ENCODE assay signal across 27 cellular contexts in the genomic region with DNA sequence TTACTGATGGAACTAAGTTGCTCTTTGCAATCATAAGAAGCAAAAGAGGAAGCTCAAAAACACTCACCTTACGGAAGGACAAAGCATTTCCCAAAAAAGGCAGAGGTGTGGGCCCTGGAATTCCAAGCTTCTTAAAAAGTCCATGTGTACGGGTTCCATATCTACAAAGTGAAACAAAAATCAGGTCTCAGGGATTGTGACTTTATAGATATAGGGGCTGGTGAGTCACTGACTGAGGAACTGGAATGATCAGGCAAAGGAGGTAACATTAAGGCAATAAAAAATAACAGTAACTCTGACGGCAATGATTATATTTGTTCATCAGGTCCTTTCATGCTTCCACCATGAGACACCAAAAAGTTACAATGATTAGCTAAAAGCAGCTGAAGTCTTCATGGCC. TPM values are rescaled to one million over a fixed set of nuclear protein-coding genes. Genes with fewer than 3 reads are reported as not detected.
DNase-seq lines count a peak whose midpoint lies in the region; ATAC-seq, FAIRE-seq and TF ChIP-seq lines count a peak whose summit lies in the region.
"Had no signal": no experiment of that assay in that cellular context is flagged by ENCODE, and none has a peak within 500 bp of the region (broad histone marks: within the 10 kb centered on the region; RNA-seq: fewer than 3 reads in every experiment).

No MANE protein-coding gene starts in this region.

- 49 to 71% (median 68%) methylated on average over 3 of the region's 3 CpGs for WGBS in small intestine, 3 donors

- DNase-seq in LoVo (ENCODE audit: low spot score) (peak; percentile 64), PC-9 (no peak), lower lobe of right lung (no peak), small intestine (peak; percentile 34), HuH-7 (ENCODE audit: low spot score) (no peak)
- no peak for DNase-seq in activated T-cell treated with anti-CD3 and anti-CD28 coated beads, Interleukin-2, amount 50 U/mL, for 72 hours
- DNase-seq in activated T-helper 2 cell treated with anti-CD3 and anti-CD28 coated beads, Interferon-gamma antibody, Interleukin-2, Interleukin-4, amounts not matched to agents 10 μg/mL and 5 μg/mL and 100 μg/mL, durations not matched to agents 14 hours and 24 hours and 36 hours (ENCODE audit: low spot score) = no peak
- DNase-seq: 8988T; ACHN; AML-193; BE2C; CD4-positive, alpha-beta T cell; CD8-positive, alpha-beta memory T cell; DMS 273 treated with DMSO at 0.1 percent for 48 hours; DMS79; EL; GDM1; H9 had no signal

- intact Hi-C loops in PC-9 (cut with micrococcal nuclease; ENCODE audit: unreplicated experiment) = no loop called here
- intact Hi-C loops in lower lobe of right lung (cut with DNase I) = no loop called here
- intact Hi-C loops in activated T-helper 2 cell treated with anti-CD3 and anti-CD28 coated beads, Interferon-gamma antibody, Interleukin-2, Interleukin-4, amounts not matched to agents 10 μg/mL and 5 μg/mL and 100 μg/mL, durations not matched to agents 14 hours and 24 hours and 36 hours (cut with micrococcal nuclease) = no loop called here

- POLR2A ChIA-PET in PC-9 (lab: Charles Lee; ENCODE audit: unreplicated experiment) = interaction anchor here (0.6 kb wide), 1 partner anchor 21 kb away, joined by 3 read pairs; no protein-coding TSS in a partner anchor

- ATAC-seq in lower lobe of right lung = peak in 1 of 2 donors; percentile 9
- no peak for ATAC-seq in activated T-cell treated with anti-CD3 and anti-CD28 coated beads, Interleukin-2, amount 50 U/mL, for 72 hours (replicated peaks in 1 of 2)
- ATAC-seq: A549, GM12878, GM23338, HCT116 had no signal

- no peak overlapping the region for H2AFZ ChIP-seq in PC-9
- H2AFZ ChIP-seq: GM23338 had no signal

- H3K4me3 Mint-ChIP-seq in activated T-cell treated with anti-CD3 and anti-CD28 coated beads, Interleukin-2, amount 50 U/mL, for 72 hours = no peak overlapping the region
- H3K4me3 Mint-ChIP-seq in activated T-helper 2 cell treated with anti-CD3 and anti-CD28 coated beads, Interferon-gamma antibody, Interleukin-2, Interleukin-4, amounts not matched to agents 10 μg/mL and 5 μg/mL and 100 μg/mL, durations not matched to agents 14 hours and 24 hours and 36 hours (ENCODE audit: low read depth) = no peak overlapping the region
- H3K4me3 Mint-ChIP-seq: CD14-positive monocyte; CD4-positive, alpha-beta T cell; CD8-positive, alpha-beta memory T cell; GM23338; H9 had no signal

- FAIRE-seq in small intestine (lab: Jason Lieb, UNC) = no peak
- FAIRE-seq: A549, D721Med, GM12878, GM19239 had no signal

- H3K4me2 ChIP-seq in PC-9 = peak overlapping the region; percentile 82; the same call in 1 of the 2 replicates
- H3K4me2 ChIP-seq: A549; BLaER1 treated with 17β-estradiol and CSF1 and Interleukin-3, amounts not matched to agents 10 nM and 100 nM; GM23338 had no signal

- peaks cover 13% of the 10 kb centered on the region for H3K4me1 Mint-ChIP-seq in activated T-cell treated with anti-CD3 and anti-CD28 coated beads, Interleukin-2, amount 50 U/mL, for 72 hours (ENCODE audit: low read depth)
- H3K4me1 Mint-ChIP-seq in activated T-helper 2 cell treated with anti-CD3 and anti-CD28 coated beads, Interferon-gamma antibody, Interleukin-2, Interleukin-4, amounts not matched to agents 10 μg/mL and 5 μg/mL and 100 μg/mL, durations not matched to agents 14 hours and 24 hours and 36 hours (ENCODE audit: low read depth) = peaks cover 3% of the 10 kb centered on the region
- H3K4me1 Mint-ChIP-seq: CD8-positive, alpha-beta memory T cell had no signal

- H3K27me3 Mint-ChIP-seq in activated T-cell treated with anti-CD3 and anti-CD28 coated beads, Interleukin-2, amount 50 U/mL, for 72 hours (ENCODE audit: low read depth) = no peaks in the 10 kb centered on the region
- no peaks in the 10 kb centered on the region for H3K27me3 Mint-ChIP-seq in activated T-helper 2 cell treated with anti-CD3 and anti-CD28 coated beads, Interferon-gamma antibody, Interleukin-2, Interleukin-4, amounts not matched to agents 10 μg/mL and 5 μg/mL and 100 μg/mL, durations not matched to agents 14 hours and 24 hours and 36 hours (ENCODE audit: low read depth)
- H3K27me3 Mint-ChIP-seq: CD4-positive, alpha-beta T cell; CD8-positive, alpha-beta memory T cell had no signal

- H3K36me3 ChIP-seq in PC-9 (ENCODE audit: low read depth) (no peaks in the 10 kb centered on the region), lower lobe of right lung (no peaks in the 10 kb centered on the region), small intestine (ENCODE audit: control insufficient read depth in 2 of 2, insufficient read depth in 2 of 2, low read length in 2 of 2) (no peaks in the 10 kb centered on the region)
- H3K36me3 ChIP-seq: BE2C; BLaER1 treated with 17β-estradiol and CSF1 and Interleukin-3, amounts not matched to agents 10 nM and 100 nM had no signal

- H3K27me3 ChIP-seq in PC-9 (ENCODE audit: insufficient read depth, low read depth) (no peaks in the 10 kb centered on the region), lower lobe of right lung (ENCODE audit: low read depth) (no peaks in the 10 kb centered on the region), small intestine (ENCODE audit: control insufficient read depth in 2 of 2, insufficient read depth in 2 of 2, low read length in 2 of 2) (no peaks in the 10 kb centered on the region)
- H3K27me3 ChIP-seq: BE2C; BLaER1 treated with 17β-estradiol and CSF1 and Interleukin-3, amounts not matched to agents 10 nM and 100 nM had no signal

- no peaks in the 10 kb centered on the region for H3K9me2 ChIP-seq in PC-9 (ENCODE audit: insufficient read depth)

- CTCF ChIA-PET in PC-9 (lab: Charles Lee) = interaction anchor here (0.5 kb wide), 1 partner anchor 811 kb away, joined by 3 read pairs; no protein-coding TSS in a partner anchor

- H3K4me1 ChIP-seq in PC-9 (replicated peaks; ENCODE audit: insufficient read depth) (peaks cover 42% of the 10 kb centered on the region), lower lobe of right lung (peaks cover 11% of the 10 kb centered on the region), small intestine (ENCODE audit: control insufficient read depth in 2 of 2, insufficient read depth in 1 of 2, low read depth in 1 of 2, low read length in 1 of 2) (peaks cover 0 to 8% of the 10 kb centered on the region in 2 donors)
- H3K4me1 ChIP-seq: BE2C; BLaER1 treated with 17β-estradiol and CSF1 and Interleukin-3, amounts not matched to agents 10 nM and 100 nM had no signal

- peaks cover 27% of the 10 kb centered on the region for H3F3A ChIP-seq in PC-9 (ENCODE audit: insufficient read depth, low read depth)

- no peaks in the 10 kb centered on the region for H3K9me3 ChIP-seq in PC-9 (ENCODE audit: insufficient read depth, low read depth)
- no peaks in the 10 kb centered on the region for H3K9me3 ChIP-seq in lower lobe of right lung
- no peaks in the 10 kb centered on the region for H3K9me3 ChIP-seq in small intestine (ENCODE audit: control insufficient read depth, low read depth)
- H3K9me3 ChIP-seq: A549; BE2C; BLaER1 treated with 17β-estradiol and CSF1 and Interleukin-3, amounts not matched to agents 10 nM and 100 nM had no signal

- no peak overlapping the region for H3K27ac Mint-ChIP-seq in activated T-cell treated with anti-CD3 and anti-CD28 coated beads, Interleukin-2, amount 50 U/mL, for 72 hours
- H3K27ac Mint-ChIP-seq in activated T-helper 2 cell treated with anti-CD3 and anti-CD28 coated beads, Interferon-gamma antibody, Interleukin-2, Interleukin-4, amounts not matched to agents 10 μg/mL and 5 μg/mL and 100 μg/mL, durations not matched to agents 14 hours and 24 hours and 36 hours = no peak overlapping the region
- H3K27ac Mint-ChIP-seq: CD14-positive monocyte; CD4-positive, alpha-beta T cell; CD8-positive, alpha-beta memory T cell; GM23338; H9 had no signal

- no TSS peak for BruUV-seq in PC-9 (replicated peaks; lab: Mats Ljungman, UMichigan)

- H3K79me2 ChIP-seq in PC-9 (ENCODE audit: low read depth) = no peaks in the 10 kb centered on the region

- H3K4me3 ChIP-seq in PC-9 (no peak overlapping the region), lower lobe of right lung (no peak overlapping the region), small intestine (ENCODE audit: low read depth in 1 of 2, low read length in 2 of 2) (no peak overlapping the region)
- H3K4me3 ChIP-seq: A549; BLaER1 treated with 17β-estradiol and CSF1 and Interleukin-3, amounts not matched to agents 10 nM and 100 nM; GM12878; GM23338 had no signal

- TF ChIP-seq CTCF in PC-9 (conservative IDR thresholded peaks at IDR 0.05) (no peak), lower lobe of right lung (IDR thresholded peaks at IDR 0.05) (no peak)

- H3K36me3 Mint-ChIP-seq in activated T-cell treated with anti-CD3 and anti-CD28 coated beads, Interleukin-2, amount 50 U/mL, for 72 hours (ENCODE audit: insufficient read depth in 2 of 2) = no peaks in the 10 kb centered on the region
- no peaks in the 10 kb centered on the region for H3K36me3 Mint-ChIP-seq in activated T-helper 2 cell treated with anti-CD3 and anti-CD28 coated beads, Interferon-gamma antibody, Interleukin-2, Interleukin-4, amounts not matched to agents 10 μg/mL and 5 μg/mL and 100 μg/mL, durations not matched to agents 14 hours and 24 hours and 36 hours (ENCODE audit: low read depth)
- H3K36me3 Mint-ChIP-seq: CD14-positive monocyte had no signal

- H3K9me3 Mint-ChIP-seq in activated T-cell treated with anti-CD3 and anti-CD28 coated beads, Interleukin-2, amount 50 U/mL, for 72 hours = no peaks in the 10 kb centered on the region
- H3K9me3 Mint-ChIP-seq in activated T-helper 2 cell treated with anti-CD3 and anti-CD28 coated beads, Interferon-gamma antibody, Interleukin-2, Interleukin-4, amounts not matched to agents 10 μg/mL and 5 μg/mL and 100 μg/mL, durations not matched to agents 14 hours and 24 hours and 36 hours = no peaks in the 10 kb centered on the region
- H3K9me3 Mint-ChIP-seq: CD4-positive, alpha-beta T cell; CD8-positive, alpha-beta memory T cell; GM23338; H9 had no signal

- no peak overlapping the region for H3K27ac ChIP-seq in PC-9
- peak overlapping the region; percentile 6 for H3K27ac ChIP-seq in lower lobe of right lung
- no peak overlapping the region for H3K27ac ChIP-seq in small intestine (ENCODE audit: low read depth in 1 of 2, low read length in 1 of 2)
- H3K27ac ChIP-seq: A549; BLaER1 treated with 17β-estradiol and CSF1 and Interleukin-3, amounts not matched to agents 10 nM and 100 nM had no signal

- H4K20me1 ChIP-seq in PC-9 (ENCODE audit: insufficient read depth) = no peaks in the 10 kb centered on the region
- H4K20me1 ChIP-seq: BLaER1 treated with 17β-estradiol and CSF1 and Interleukin-3, amounts not matched to agents 10 nM and 100 nM had no signal

RNA-seq across cellular contexts. Expression of a gene that starts 4.0 kb away (rescaled TPM):
- total RNA-seq in PC-9 (2021) = not detected in 2 replicates
- total RNA-seq in lower lobe of right lung = 0.21 TPM
- 1 to 10 TPM in 2 of 3 donors, under 1 TPM in 1; 0.45 to 2.9 (median 1.4) TPM for polyA plus RNA-seq in small intestine
- not detected for total RNA-seq in activated T-cell treated with anti-CD3 and anti-CD28 coated beads, Interleukin-2, amount 50 U/mL, for 72 hours
- total RNA-seq in activated T-helper 2 cell treated with anti-CD3 and anti-CD28 coated beads, Interferon-gamma antibody, Interleukin-2, Interleukin-4, amounts not matched to agents 10 μg/mL and 5 μg/mL and 100 μg/mL, durations not matched to agents 14 hours and 24 hours and 36 hours = not detected in 2 replicates
- total RNA-seq: CD4-positive, alpha-beta T cell; CD8-positive, alpha-beta memory T cell; GM23338; H4; H9 had no signal
- polyA plus RNA-seq: CD14-positive monocyte; CD8-positive, alpha-beta memory T cell had no signal

RNA-seq across cellular contexts. Expression of a gene that starts 51.2 kb away (rescaled TPM):
- total RNA-seq in PC-9 (2021) = 2.0 and 3.2 TPM in 2 replicates
- total RNA-seq in lower lobe of right lung = 15.5 TPM
- 1,000 to 10,000 TPM in 1 of 3 donors, 100 to 1,000 TPM in 1, 10 to 100 TPM in 1; 63.7 to 1,093 (median 613) TPM for polyA plus RNA-seq in small intestine
- under 1 TPM in 1 of 2 donors, not detected in 1; 0.36 TPM for total RNA-seq in activated T-cell treated with anti-CD3 and anti-CD28 coated beads, Interleukin-2, amount 50 U/mL, for 72 hours
- total RNA-seq in activated T-helper 2 cell treated with anti-CD3 and anti-CD28 coated beads, Interferon-gamma antibody, Interleukin-2, Interleukin-4, amounts not matched to agents 10 μg/mL and 5 μg/mL and 100 μg/mL, durations not matched to agents 14 hours and 24 hours and 36 hours = not detected in 2 replicates
- total RNA-seq: CD4-positive, alpha-beta T cell; CD8-positive, alpha-beta memory T cell; GM23338; H4; H9 had no signal

RNA-seq across cellular contexts. Expression of a gene that starts 53.0 kb away (rescaled TPM):
- total RNA-seq in PC-9 (2021) (not detected in 2 replicates), lower lobe of right lung (not detected)
- 100 to 1,000 TPM in 2 of 3 donors, 10 to 100 TPM in 1; 13.6 to 310 (median 181) TPM for polyA plus RNA-seq in small intestine
- not detected for total RNA-seq in activated T-cell treated with anti-CD3 and anti-CD28 coated beads, Interleukin-2, amount 50 U/mL, for 72 hours
- total RNA-seq in activated T-helper 2 cell treated with anti-CD3 and anti-CD28 coated beads, Interferon-gamma antibody, Interleukin-2, Interleukin-4, amounts not matched to agents 10 μg/mL and 5 μg/mL and 100 μg/mL, durations not matched to agents 14 hours and 24 hours and 36 hours = not detected in 2 replicates
- total RNA-seq: CD4-positive, alpha-beta T cell; CD8-positive, alpha-beta memory T cell; GM23338; H4; H9 had no signal
- polyA plus RNA-seq: CD14-positive monocyte; CD8-positive, alpha-beta memory T cell; GM23338 had no signal

Comparison
In these comparisons a context has a peak if more than half of its experiments do, and no peak if none do; other contexts are left out.
1. DNase-seq: peak in LoVo (single experiment) and small intestine (single experiment); none in PC-9 (0 of 2), lower lobe of right lung (single experiment), HuH-7 (single experiment), activated T-cell treated with anti-CD3 and anti-CD28 coated beads, Interleukin-2, amount 50 U/mL, for 72 hours (0 of 2) and activated T-helper 2 cell treated with anti-CD3 and anti-CD28 coated beads, Interferon-gamma antibody, Interleukin-2, Interleukin-4, amounts not matched to agents 10 μg/mL and 5 μg/mL and 100 μg/mL, durations not matched to agents 14 hours and 24 hours and 36 hours (single experiment).